In genomic region chr5:124849774-124850173, GRCh38 we compare ENCODE assay signal across 1 cellular context.
TF ChIP-seq lines count a peak whose summit lies in the region.

No MANE protein-coding gene starts in this region.

TF ChIP-seq in HEK293, 187 proteins besides CTCF, POLR2A, EP300 and RAD21 (continued from another document):
- TF ChIP-seq WT1 (tag by site-specific recombination; IDR thresholded peaks at IDR 0.05) = peak; percentile 35; the same call in 1 of the 2 replicates
